In the genomic region with DNA sequence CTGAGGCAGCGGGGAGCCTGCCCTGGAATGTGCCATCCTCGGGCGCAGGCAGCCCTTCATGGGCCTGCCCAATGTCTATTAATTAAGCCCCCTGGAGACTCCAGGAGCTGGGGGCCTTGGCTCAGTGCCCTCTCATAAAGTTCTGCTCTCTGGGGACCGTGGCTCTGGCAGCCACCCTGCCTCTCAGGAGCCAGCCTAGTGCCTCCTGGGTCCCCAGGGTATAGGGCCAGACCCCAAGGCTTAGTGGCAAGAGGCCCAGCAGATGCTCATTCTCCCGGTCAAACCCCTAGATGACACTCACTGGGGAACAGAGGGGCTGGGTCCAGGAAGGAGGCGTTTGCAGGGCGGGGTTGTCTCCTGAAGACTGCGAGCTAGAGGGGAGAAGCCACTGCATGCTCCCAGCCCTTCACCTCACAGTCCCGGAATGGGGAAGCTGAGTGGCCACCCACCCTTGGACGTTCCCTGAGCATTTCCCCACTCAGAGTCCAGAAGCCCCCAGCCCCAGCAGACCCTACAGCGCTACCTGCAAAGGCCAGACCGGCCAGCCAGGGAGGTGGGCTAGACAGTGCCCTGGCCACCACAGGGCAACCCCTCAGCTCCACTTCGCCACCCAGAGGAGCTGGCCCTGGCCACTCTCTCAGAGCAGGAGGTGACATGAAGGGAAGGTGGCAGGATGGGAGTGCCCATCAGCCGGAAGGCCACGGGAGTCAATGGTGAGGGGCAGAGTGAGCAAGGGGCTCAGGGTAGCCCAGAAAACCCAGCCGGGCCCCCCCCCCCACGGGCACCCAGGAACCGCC, we compare ENCODE assay signal across 12 cellular contexts.
DNase-seq lines count a peak whose midpoint lies in the region; ATAC-seq, FAIRE-seq and TF ChIP-seq lines count a peak whose summit lies in the region.
"Had no signal": no experiment of that assay in that cellular context is flagged by ENCODE, and none has a peak within 500 bp of the region (broad histone marks: within the 10 kb centered on the region; RNA-seq: fewer than 3 reads in every experiment).

No MANE protein-coding gene starts in this region.

- no peak overlapping the region for H2AFZ ChIP-seq in HepG2 (ENCODE audit: low read length)

- no peaks in the 10 kb centered on the region for H4K20me1 ChIP-seq in HepG2 (ENCODE audit: insufficient read depth, low read length)

- H3K4me3 ChIP-seq in right lobe of liver (no peak overlapping the region), HepG2 (replicated peaks in 1 of 3; ENCODE audit: insufficient read depth in 1 of 3, low read depth in 2 of 3, low read length in 3 of 3) (no peak overlapping the region), body of pancreas (no peak overlapping the region), aorta (ENCODE audit: low read length in 2 of 2) (no peak overlapping the region), gastroesophageal sphincter (no peak overlapping the region)
- H3K4me3 ChIP-seq: dorsolateral prefrontal cortex had no signal

- WGBS in right lobe of liver (ENCODE audit: insufficient coverage, low coverage, low lambda C conversion rate, missing lambda C conversion rate): 74% methylated on average over 6 of the region's 18 CpGs
- WGBS in HepG2 (ENCODE audit: low lambda C conversion rate): no CpG with 5 or more reads among the region's 18 CpGs
- 84 to 90% methylated on average over 6 to 15 of the region's 18 CpGs for WGBS in body of pancreas, 2 donors
- 90 to 93% methylated on average over 18 of the region's 18 CpGs for WGBS in aorta, 2 donors
- WGBS in gastroesophageal sphincter (ENCODE audit: low coverage in 1 of 2), 2 donors: 100% methylated on average over 2 of the region's 18 CpGs; no CpG with 5 or more reads in 1 of the 2 donors

- FAIRE-seq in HepG2 (lab: Jason Lieb, UNC): no peak
- FAIRE-seq: astrocyte had no signal

- peak in 2 of 3 donors; percentile 11 to 44 for DNase-seq in right lobe of liver
- DNase-seq in HepG2 (ENCODE audit: low spot score): no peak
- peak; percentile 1 to 9 (median 6) for DNase-seq in body of pancreas
- peak; percentile 53 for DNase-seq in natural killer cell treated with Interleukin-12 subunit alpha and Interleukin-12 subunit beta and Interleukin-15 and Interleukin-18, amount 100 ng/mL, for 72 hours (ENCODE audit: low spot score)
- DNase-seq in aorta: peak; percentile 35 to 59
- DNase-seq: DND-41, SK-N-SH had no signal

- H3K4me3 Mint-ChIP-seq in natural killer cell treated with Interleukin-12 subunit alpha and Interleukin-12 subunit beta and Interleukin-15 and Interleukin-18, amount 100 ng/mL, for 72 hours: no peak overlapping the region

- CTCF ChIA-PET in HepG2 (lab: Yijun Ruan, JAX; ENCODE audit: low intra/inter-chr PET ratio, low total read pairs): no interaction called here

- no peak overlapping the region for H3K4me2 ChIP-seq in HepG2 (ENCODE audit: low read depth, low read length)
- H3K4me2 ChIP-seq: SK-N-SH had no signal

- TF ChIP-seq RAD21 in HepG2 (CRISPR knock-in tag; IDR thresholded peaks at IDR 0.05): no peak

- H3K27ac Mint-ChIP-seq in natural killer cell treated with Interleukin-12 subunit alpha and Interleukin-12 subunit beta and Interleukin-15 and Interleukin-18, amount 100 ng/mL, for 72 hours: no peak overlapping the region

- TF ChIP-seq POLR2A in right lobe of liver (IDR thresholded peaks at IDR 0.05) (no peak), HepG2 (IDR thresholded peaks at IDR 0.05; ENCODE audit: insufficient read depth in 1 of 2, low read depth in 2 of 2, low read length in 2 of 2) (no peak), body of pancreas (IDR thresholded peaks at IDR 0.05) (no peak), gastroesophageal sphincter (IDR thresholded peaks at IDR 0.05) (no peak)

- no peak overlapping the region for H3K9ac ChIP-seq in HepG2 (ENCODE audit: insufficient read depth, low read depth, low read length)
- H3K9ac ChIP-seq: SK-N-SH had no signal

- H3K79me2 ChIP-seq in HepG2 (ENCODE audit: insufficient read depth, low read length): no peaks in the 10 kb centered on the region

- H3K27ac ChIP-seq in right lobe of liver (no peak overlapping the region), HepG2 (ENCODE audit: extremely low read length, insufficient read depth, low read length) (no peak overlapping the region), body of pancreas (no peak overlapping the region), aorta (ENCODE audit: low read depth in 1 of 2, low read length in 2 of 2) (no peak overlapping the region), gastroesophageal sphincter (no peak overlapping the region)
- H3K27ac ChIP-seq: dorsolateral prefrontal cortex had no signal

- POLR2A ChIA-PET in HepG2 (lab: Yijun Ruan, JAX): no interaction called here

- BruUV-seq in HepG2 (replicated peaks; lab: Mats Ljungman, UMichigan): no TSS peak

- in situ Hi-C loops in HepG2 (cut with HindIII; ENCODE audit: extremely low pct_ligation_motif_present, low pct_unique_long_range_greater_than_20kb): no loop called here

- H3K4me1 Mint-ChIP-seq in natural killer cell treated with Interleukin-12 subunit alpha and Interleukin-12 subunit beta and Interleukin-15 and Interleukin-18, amount 100 ng/mL, for 72 hours (ENCODE audit: low read depth in 2 of 2): no peaks in the 10 kb centered on the region

- no peak for TF ChIP-seq CTCF in right lobe of liver (IDR thresholded peaks at IDR 0.05)
- TF ChIP-seq CTCF in HepG2 (CRISPR knock-in tag; IDR thresholded peaks at IDR 0.05): no peak
- no peak for TF ChIP-seq CTCF in body of pancreas (IDR thresholded peaks at IDR 0.05)
- no peak for TF ChIP-seq CTCF in gastroesophageal sphincter (IDR thresholded peaks at IDR 0.05)

- H3K4me1 ChIP-seq in right lobe of liver (no peaks in the 10 kb centered on the region), HepG2 (ENCODE audit: insufficient read depth, low read length) (peaks cover 23% of the 10 kb centered on the region), body of pancreas (peaks cover 16% of the 10 kb centered on the region), aorta (ENCODE audit: control insufficient read depth in 1 of 2, insufficient read depth in 2 of 2, low read length in 2 of 2) (no peaks in the 10 kb centered on the region), gastroesophageal sphincter (peaks cover 2 to 36% (median 20%) of the 10 kb centered on the region in 3 donors)

- H3K36me3 Mint-ChIP-seq in natural killer cell treated with Interleukin-12 subunit alpha and Interleukin-12 subunit beta and Interleukin-15 and Interleukin-18, amount 100 ng/mL, for 72 hours: no peaks in the 10 kb centered on the region

- H3K36me3 ChIP-seq in right lobe of liver (no peaks in the 10 kb centered on the region), HepG2 (replicated peaks in 1 of 2; ENCODE audit: control insufficient read depth in 1 of 2, insufficient read depth in 2 of 2, low read length in 2 of 2) (no peaks in the 10 kb centered on the region), body of pancreas (replicated peaks in 1 of 2; ENCODE audit: insufficient read depth in 1 of 2, low read depth in 2 of 2) (no peaks in the 10 kb centered on the region), aorta (ENCODE audit: control insufficient read depth in 1 of 2, insufficient read depth in 2 of 2, low read length in 1 of 2) (no peaks in the 10 kb centered on the region), gastroesophageal sphincter (no peaks in the 10 kb centered on the region)

- no peak for TF ChIP-seq EP300 in HepG2 (IDR thresholded peaks at IDR 0.05; ENCODE audit: low read depth in 2 of 2, low read length in 2 of 2)
- no peak for TF ChIP-seq EP300 in HepG2 (CRISPR knock-in tag; IDR thresholded peaks at IDR 0.05; ENCODE audit: borderline replicate concordance)
- TF ChIP-seq EP300 in gastroesophageal sphincter (IDR thresholded peaks at IDR 0.05): no peak

- intact Hi-C loops in right lobe of liver (cut with DNase I) (no loop called here), HepG2 (cut with micrococcal nuclease; ENCODE audit: unreplicated experiment) (no loop called here), body of pancreas (cut with DNase I) (no loop called here), aorta (cut with DNase I) (no loop called here)

- ATAC-seq in right lobe of liver (no peak), HepG2 (no peak), body of pancreas (no peak), aorta (ENCODE audit: low FRiP score) (no peak), gastroesophageal sphincter (no peak), GM19035 (IDR thresholded peaks at IDR 0.05; ENCODE audit: unreplicated experiment) (no peak), HG02884 (IDR thresholded peaks at IDR 0.05; ENCODE audit: unreplicated experiment) (no peak)
- ATAC-seq in natural killer cell treated with Interleukin-12 subunit alpha and Interleukin-12 subunit beta and Interleukin-15 and Interleukin-18, amount 100 ng/mL, for 72 hours: no peak

- H3K27me3 ChIP-seq in right lobe of liver (no peaks in the 10 kb centered on the region), HepG2 (ENCODE audit: control insufficient read depth in 1 of 2, insufficient read depth in 2 of 2, low read length in 2 of 2) (peaks cover 20 to 90% of the 10 kb centered on the region in 2 experiments), body of pancreas (no peaks in the 10 kb centered on the region), aorta (ENCODE audit: control insufficient read depth in 1 of 2, insufficient read depth in 2 of 2, low read length in 1 of 2) (no peaks in the 10 kb centered on the region), gastroesophageal sphincter (no peaks in the 10 kb centered on the region)

- H3K9me3 ChIP-seq in right lobe of liver (no peaks in the 10 kb centered on the region), HepG2 (ENCODE audit: low read length) (no peaks in the 10 kb centered on the region), body of pancreas (no peaks in the 10 kb centered on the region), aorta (ENCODE audit: control insufficient read depth, low read length) (no peaks in the 10 kb centered on the region), gastroesophageal sphincter (no peaks in the 10 kb centered on the region)
- H3K9me3 ChIP-seq: SK-N-SH had no signal

- H3K9me3 Mint-ChIP-seq in natural killer cell treated with Interleukin-12 subunit alpha and Interleukin-12 subunit beta and Interleukin-15 and Interleukin-18, amount 100 ng/mL, for 72 hours: no peaks in the 10 kb centered on the region

- H3K27me3 Mint-ChIP-seq in natural killer cell treated with Interleukin-12 subunit alpha and Interleukin-12 subunit beta and Interleukin-15 and Interleukin-18, amount 100 ng/mL, for 72 hours: peaks cover 4 to 13% of the 10 kb centered on the region in 2 donors

TF ChIP-seq in HepG2, 621 proteins besides CTCF, POLR2A, EP300 and RAD21 (continues in another document):
- TF ChIP-seq ZBTB34 (CRISPR knock-in tag; IDR thresholded peaks at IDR 0.05): no peak
